ENCODE assay signal across 8 cellular contexts in the genomic region with DNA sequence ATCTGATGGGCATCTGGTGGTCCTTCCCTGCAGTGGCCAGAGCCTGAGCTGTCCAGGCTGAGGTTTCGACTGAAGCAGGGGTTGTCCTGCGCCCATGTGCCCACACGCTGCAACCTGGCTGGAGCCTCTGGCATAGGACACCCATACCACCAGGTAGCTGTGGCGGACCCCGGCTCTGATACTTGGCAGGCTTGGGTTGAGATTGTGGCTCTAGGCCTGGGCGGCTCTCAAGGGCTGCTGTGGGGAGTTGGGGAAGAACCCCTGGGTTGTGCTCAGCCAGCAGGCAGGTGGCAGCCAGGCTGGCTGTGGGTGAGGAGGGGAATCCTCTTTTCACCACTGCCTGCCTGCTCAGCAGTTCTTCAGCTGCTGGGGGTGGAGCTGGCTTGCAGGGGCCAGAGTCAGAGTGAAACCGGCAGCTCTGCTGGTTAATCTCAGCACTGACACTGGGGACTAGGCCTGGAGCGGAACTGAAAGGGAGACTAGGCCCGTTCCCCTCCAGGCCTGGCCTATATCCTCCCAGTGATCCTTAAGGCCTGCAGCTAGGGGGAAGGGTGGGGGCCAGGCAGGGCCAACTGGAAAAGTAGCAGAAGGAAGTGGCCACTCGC. TPM values are rescaled to one million over a fixed set of nuclear protein-coding genes. Genes with fewer than 3 reads are reported as not detected.
A peak's percentile ranks its signal among the peaks of the same experiment; 100 is the strongest.
DNase-seq lines count a peak whose midpoint lies in the region; ATAC-seq, FAIRE-seq and TF ChIP-seq lines count a peak whose summit lies in the region.

No MANE protein-coding gene starts in this region.

- intact Hi-C loops in adrenal gland (cut with DNase I), result loop anchor here in 1 of 2 donors (5.0 kb wide), 1 partner anchor 38 kb away; a partner anchor contains a TSS

- H3K27me3 ChIP-seq in adrenal gland, result no peaks in the 10 kb centered on the region

- WGBS in adrenal gland, 4 donors, result 41 to 71% (median 60%) methylated on average over 3 to 10 of the region's 10 CpGs

- DNase-seq in T-helper 1 cell (peak; percentile 64 to 94 (median 73)), adrenal gland (peak; percentile 48 to 85 (median 67)), left lobe of liver (ENCODE audit: low spot score) (peak; percentile 59), EL (no peak), RCC 7860 (ENCODE audit: low spot score) (no peak)
- DNase-seq in stimulated activated CD4-positive, alpha-beta T cell treated with anti-CD3 and anti-CD28 coated beads, TNF-alpha, amount 100 ng/mL, for 4 hours (ENCODE audit: low read depth in 3 of 3), result peak; percentile 50 to 65 (median 63)

- no peaks in the 10 kb centered on the region for H3K9me3 ChIP-seq in adrenal gland (replicated peaks in 1 of 3)

- no peak overlapping the region for H3K4me3 ChIP-seq in adrenal gland

- peaks cover 0 to 44% of the 10 kb centered on the region in 2 donors for H3K36me3 ChIP-seq in adrenal gland (replicated peaks in 1 of 2)

- H3K27ac ChIP-seq in adrenal gland, result peak overlapping the region in 2 of 5 donors; percentile 69 to 83

- TF ChIP-seq CTCF in adrenal gland (IDR thresholded peaks at IDR 0.05), result peak in 2 of 6 experiments; percentile 12 to 16

- peaks cover 17 to 69% of the 10 kb centered on the region in 2 donors for H3K4me1 ChIP-seq in adrenal gland (replicated peaks in 1 of 2)

- TF ChIP-seq POLR2A in adrenal gland (IDR thresholded peaks at IDR 0.05), result no peak

- peak; percentile 88 for ATAC-seq in GM19035 (IDR thresholded peaks at IDR 0.05; ENCODE audit: unreplicated experiment)
- ATAC-seq in HG03066 (IDR thresholded peaks at IDR 0.05; ENCODE audit: low read depth, unreplicated experiment), result peak; percentile 81
- peak; percentile 49 for ATAC-seq in left lobe of liver

- no peak for FAIRE-seq in RCC 7860 (lab: Jason Lieb, UNC)

RNA-seq across cellular contexts. Expression of a gene that starts 39.1 kb away (rescaled TPM):
- total RNA-seq in adrenal gland, result 10 to 100 TPM; 26.1 to 70.3 (median 44.6) TPM
- polyA plus RNA-seq in adrenal gland, result 10 to 100 TPM in 1 of 3 donors, 1 to 10 TPM in 2; 5.8 to 14.5 (median 9.3) TPM
- 11.7 TPM for total RNA-seq in left lobe of liver

Comparison
In these comparisons a context has a peak if more than half of its experiments do, and no peak if none do; other contexts are left out.
1. DNase-seq: peak in T-helper 1 cell (5 of 5), adrenal gland (7 of 7), left lobe of liver (single experiment) and stimulated activated CD4-positive, alpha-beta T cell treated with anti-CD3 and anti-CD28 coated beads, TNF-alpha, amount 100 ng/mL, for 4 hours (3 of 3); none in EL (single experiment) and RCC 7860 (single experiment).
2. Peak in every context shown above with its lines, with median percentiles within 50 percentile points of each other: ATAC-seq.